ENCODE assay signal across 26 cellular contexts in the genomic region with DNA sequence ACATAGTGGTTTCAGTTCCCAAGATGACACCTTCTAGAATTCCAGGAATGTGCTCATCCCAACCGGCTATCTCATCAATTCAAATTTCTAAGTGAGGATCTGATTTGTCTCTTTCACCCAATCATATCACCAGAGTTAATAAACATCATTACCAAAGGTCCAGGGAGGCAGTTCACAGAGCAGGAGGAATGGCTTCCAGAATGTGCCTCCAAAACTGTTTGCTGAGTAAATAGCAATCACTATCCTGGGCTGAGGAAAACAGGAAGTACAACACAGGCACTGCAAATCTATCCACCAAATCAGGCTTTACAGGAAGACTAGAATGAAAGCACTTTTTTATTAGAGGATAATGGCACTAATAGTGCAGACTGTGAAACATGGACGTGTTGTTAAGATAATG.
A peak's percentile ranks its signal among the peaks of the same experiment; 100 is the strongest.
DNase-seq lines count a peak whose midpoint lies in the region; ATAC-seq and TF ChIP-seq lines count a peak whose summit lies in the region.
"Had no signal": no experiment of that assay in that cellular context is flagged by ENCODE, and none has a peak within 500 bp of the region (broad histone marks: within the 10 kb centered on the region; RNA-seq: fewer than 3 reads in every experiment).

No MANE protein-coding gene starts in this region.

- H3K9me3 ChIP-seq in OCI-LY7 (ENCODE audit: low read length) (no peaks in the 10 kb centered on the region), tibial artery (peaks cover 0 to 7% (median 6%) of the 10 kb centered on the region in 3 donors)
- H3K9me3 ChIP-seq: MG63, neutrophil, prostate gland had no signal

- peaks cover 45% of the 10 kb centered on the region for H3K36me3 ChIP-seq in OCI-LY7 (ENCODE audit: insufficient read depth, low read length)
- H3K36me3 ChIP-seq in tibial artery, result peaks cover 0 to 7% (median 0%) of the 10 kb centered on the region in 3 donors
- H3K36me3 ChIP-seq: cardiac muscle cell, lower lobe of right lung, MG63, neutrophil, prostate gland, upper lobe of left lung had no signal

- BruUV-seq in OCI-LY7 (replicated peaks; lab: Mats Ljungman, UMichigan), result no TSS peak

- no peak for ATAC-seq in GM18873 (IDR thresholded peaks at IDR 0.05; ENCODE audit: low FRiP score, unreplicated experiment)
- ATAC-seq: activated naive CD4-positive, alpha-beta T cell treated with anti-CD3 and anti-CD28 coated beads, Interleukin-2, amount 50 U/mL, for 72 hours; HCT116; lower lobe of right lung had no signal

- H3K79me2 ChIP-seq in OCI-LY7 (ENCODE audit: insufficient read depth, low read depth, low read length), result peaks cover 98% of the 10 kb centered on the region

- peaks cover 99% of the 10 kb centered on the region for H3K4me1 ChIP-seq in OCI-LY7 (ENCODE audit: insufficient read depth, low read length, poor library complexity, severe bottlenecking)
- H3K4me1 ChIP-seq in tibial artery, result peaks cover 0 to 20% (median 8%) of the 10 kb centered on the region in 4 donors
- H3K4me1 ChIP-seq: prostate gland had no signal

- peak; percentile 6 for DNase-seq in DMS53 (lab: John Stamatoyannopoulos, UW)
- DNase-seq in DMS53 treated with DMSO at 0.1 percent for 48 hours (lab: John Stamatoyannopoulos, UW; ENCODE audit: unreplicated experiment), result no peak
- DNase-seq in OCI-LY7 (ENCODE audit: low spot score), result no peak
- no peak for DNase-seq in endothelial cell (ENCODE audit: low spot score)
- no peak for DNase-seq in nephron progenitor cell
- no peak for DNase-seq in RWPE1 (ENCODE audit: low spot score)
- no peak for DNase-seq in tibial artery
- DNase-seq: 8988T; activated CD4-positive, alpha-beta T cell treated with anti-CD3 and anti-CD28 coated beads, Interleukin-2, amount 50 U/mL, for 48 hours; activated CD4-positive, CD25-positive, alpha-beta regulatory T cell; activated CD8-positive, alpha-beta memory T cell treated with anti-CD3 and anti-CD28 coated beads, Interleukin-2, amount 50 U/mL, for 4 hours; anterior cingulate cortex; DMS79 treated with DMSO at 0.1 percent for 48 hours; lower lobe of right lung; MG63; NCI-H1417; NCI-H524; stimulated activated CD8-positive, alpha-beta memory T cell treated with anti-CD3 and anti-CD28 coated beads, Interleukin-4, amount 100 ng/mL, for 48 hours; upper lobe of left lung had no signal

- no peak overlapping the region for H2AFZ ChIP-seq in OCI-LY7 (ENCODE audit: low read length)

- H3K9me3 Mint-ChIP-seq in endothelial cell (ENCODE audit: unreplicated experiment) (no peaks in the 10 kb centered on the region), nephron progenitor cell (peaks cover 38% of the 10 kb centered on the region)

- H3K4me3 Mint-ChIP-seq in endothelial cell (ENCODE audit: unreplicated experiment), result no peak overlapping the region
- no peak overlapping the region for H3K4me3 Mint-ChIP-seq in nephron progenitor cell

- CTCF ChIA-PET in OCI-LY7 (lab: Charles Lee; ENCODE audit: unreplicated experiment), result no interaction called here
- CTCF ChIA-PET in RWPE1 (lab: Yijun Ruan, JAX), result interaction anchor here (0.7 kb wide), 1 partner anchor 852 kb away, joined by 3 read pairs; no protein-coding TSS in a partner anchor

- H3K27ac Mint-ChIP-seq in endothelial cell (ENCODE audit: unreplicated experiment) (peak overlapping the region; percentile 44), nephron progenitor cell (peak overlapping the region; percentile 58)
- H3K27ac Mint-ChIP-seq: activated naive CD4-positive, alpha-beta T cell treated with anti-CD3 and anti-CD28 coated beads, Interleukin-2, amount 50 U/mL, for 72 hours had no signal

- peaks cover 19% of the 10 kb centered on the region for H3K36me3 Mint-ChIP-seq in endothelial cell (ENCODE audit: low read depth, unreplicated experiment)
- peaks cover 39% of the 10 kb centered on the region for H3K36me3 Mint-ChIP-seq in nephron progenitor cell (ENCODE audit: low read depth)

- no peaks in the 10 kb centered on the region for H4K20me1 ChIP-seq in OCI-LY7 (ENCODE audit: insufficient read depth, low read length)

- TF ChIP-seq CTCF in OCI-LY7 (conservative IDR thresholded peaks at IDR 0.05; ENCODE audit: low read length), result no peak
- no peak for TF ChIP-seq CTCF in endothelial cell (IDR thresholded peaks at IDR 0.05; ENCODE audit: unreplicated experiment)
- no peak for TF ChIP-seq CTCF in nephron progenitor cell (IDR thresholded peaks at IDR 0.05)
- TF ChIP-seq CTCF in RWPE1 (conservative IDR thresholded peaks at IDR 0.05; ENCODE audit: low read depth), result no peak
- no peak for TF ChIP-seq CTCF in tibial artery (IDR thresholded peaks at IDR 0.05)

- no peaks in the 10 kb centered on the region for H3K27me3 ChIP-seq in tibial artery
- H3K27me3 ChIP-seq: MG63, neutrophil, upper lobe of left lung had no signal

- intact Hi-C loops in OCI-LY7 (cut with micrococcal nuclease; ENCODE audit: unreplicated experiment), result loop anchor here (2.0 kb wide), 1 partner anchor 43 kb away; no protein-coding TSS in a partner anchor
- intact Hi-C loops in tibial artery (cut with DNase I; ENCODE audit: low total_unique reads), result no loop called here

- peak overlapping the region; percentile 100 for H3K27ac ChIP-seq in OCI-LY7 (ENCODE audit: low read depth, low read length, poor library complexity, severe bottlenecking)
- H3K27ac ChIP-seq in RWPE1, result no peak overlapping the region
- H3K27ac ChIP-seq in tibial artery, result no peak overlapping the region
- H3K27ac ChIP-seq: cardiac muscle cell, coronary artery, lower lobe of right lung, neutrophil, prostate gland, upper lobe of left lung had no signal

- H3K4me3 ChIP-seq in OCI-LY7 (ENCODE audit: low read depth, low read length, poor library complexity, severe bottlenecking), result peak overlapping the region; percentile 64
- H3K4me3 ChIP-seq in tibial artery, result no peak overlapping the region
- H3K4me3 ChIP-seq: cardiac muscle cell, coronary artery, lower lobe of right lung, MG63, prostate gland, upper lobe of left lung had no signal

- no peaks in the 10 kb centered on the region for H3K9me2 ChIP-seq in OCI-LY7 (ENCODE audit: insufficient read depth, low read length)

- peaks cover 34% of the 10 kb centered on the region for H3K4me1 Mint-ChIP-seq in endothelial cell (ENCODE audit: unreplicated experiment)
- peaks cover 45% of the 10 kb centered on the region for H3K4me1 Mint-ChIP-seq in nephron progenitor cell

- H3K27me3 Mint-ChIP-seq in endothelial cell (ENCODE audit: unreplicated experiment) (peaks cover 3% of the 10 kb centered on the region), nephron progenitor cell (ENCODE audit: low read depth, poor library complexity) (peaks cover 2% of the 10 kb centered on the region)

- peak overlapping the region; percentile 91 for H3K4me2 ChIP-seq in OCI-LY7 (ENCODE audit: low read length)

- POLR2A ChIA-PET in OCI-LY7 (lab: Charles Lee), result no interaction called here
- POLR2A ChIA-PET in RWPE1 (lab: Yijun Ruan, JAX; ENCODE audit: low non-redundant PET), result no interaction called here
